In the genomic region with DNA sequence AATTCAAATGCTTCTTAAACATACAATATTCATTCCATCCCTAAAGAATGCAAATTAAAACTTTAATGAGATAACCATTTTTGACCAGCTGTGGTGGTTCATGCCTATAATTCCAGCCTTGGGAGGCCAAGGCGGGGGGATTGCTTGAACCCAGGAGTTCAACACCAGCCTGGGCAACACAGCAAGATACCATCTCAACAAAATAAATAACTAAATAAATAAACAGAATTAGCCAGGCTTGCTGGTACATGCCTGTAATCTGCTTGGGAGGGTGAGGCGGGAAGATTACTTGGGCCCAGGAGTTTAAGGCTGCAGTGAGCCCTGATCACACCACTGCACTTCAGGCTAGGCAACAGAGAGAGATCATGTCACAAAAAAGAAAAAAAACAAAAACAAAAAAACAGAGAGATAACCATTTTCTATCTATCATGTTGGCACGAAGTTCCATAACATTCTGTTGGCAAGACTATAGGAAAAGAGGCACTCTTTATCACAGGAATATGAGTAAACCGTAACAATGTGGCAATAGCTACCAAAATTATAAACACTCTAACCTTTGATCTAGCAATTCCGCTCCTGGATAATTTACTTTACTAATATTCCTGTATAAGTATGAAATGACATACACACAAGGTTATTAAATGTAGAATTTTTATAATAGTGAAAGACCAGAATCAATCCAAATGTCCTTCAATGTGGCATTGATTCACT, we compare ENCODE assay signal across 1 cellular context.
A peak's percentile ranks its signal among the peaks of the same experiment; 100 is the strongest.
TF ChIP-seq lines count a peak whose summit lies in the region.

No MANE protein-coding gene starts in this region.

TF ChIP-seq in HEK293, 187 proteins besides CTCF, POLR2A, EP300 and RAD21 (continued from another document):
- TF ChIP-seq, protein P1, sequence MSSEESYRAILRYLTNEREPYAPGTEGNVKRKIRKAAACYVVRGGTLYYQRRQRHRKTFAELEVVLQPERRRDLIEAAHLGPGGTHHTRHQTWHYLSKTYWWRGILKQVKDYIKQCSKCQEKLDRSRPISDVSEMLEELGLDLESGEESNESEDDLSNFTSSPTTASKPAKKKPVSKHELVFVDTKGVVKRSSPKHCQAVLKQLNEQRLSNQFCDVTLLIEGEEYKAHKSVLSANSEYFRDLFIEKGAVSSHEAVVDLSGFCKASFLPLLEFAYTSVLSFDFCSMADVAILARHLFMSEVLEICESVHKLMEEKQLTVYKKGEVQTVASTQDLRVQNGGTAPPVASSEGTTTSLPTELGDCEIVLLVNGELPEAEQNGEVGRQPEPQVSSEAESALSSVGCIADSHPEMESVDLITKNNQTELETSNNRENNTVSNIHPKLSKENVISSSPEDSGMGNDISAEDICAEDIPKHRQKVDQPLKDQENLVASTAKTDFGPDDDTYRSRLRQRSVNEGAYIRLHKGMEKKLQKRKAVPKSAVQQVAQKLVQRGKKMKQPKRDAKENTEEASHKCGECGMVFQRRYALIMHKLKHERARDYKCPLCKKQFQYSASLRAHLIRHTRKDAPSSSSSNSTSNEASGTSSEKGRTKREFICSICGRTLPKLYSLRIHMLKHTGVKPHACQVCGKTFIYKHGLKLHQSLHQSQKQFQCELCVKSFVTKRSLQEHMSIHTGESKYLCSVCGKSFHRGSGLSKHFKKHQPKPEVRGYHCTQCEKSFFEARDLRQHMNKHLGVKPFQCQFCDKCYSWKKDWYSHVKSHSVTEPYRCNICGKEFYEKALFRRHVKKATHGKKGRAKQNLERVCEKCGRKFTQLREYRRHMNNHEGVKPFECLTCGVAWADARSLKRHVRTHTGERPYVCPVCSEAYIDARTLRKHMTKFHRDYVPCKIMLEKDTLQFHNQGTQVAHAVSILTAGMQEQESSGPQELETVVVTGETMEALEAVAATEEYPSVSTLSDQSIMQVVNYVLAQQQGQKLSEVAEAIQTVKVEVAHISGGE (tag by site-specific recombination; conservative IDR thresholded peaks at IDR 0.05; ENCODE audit: low read depth): no peak
- TF ChIP-seq ZNF239 (tag by site-specific recombination; IDR thresholded peaks at IDR 0.05) (no peak), SP7 (tag by site-specific recombination; IDR thresholded peaks at IDR 0.05) (no peak), ZNF837 (tag by site-specific recombination; IDR thresholded peaks at IDR 0.05) (no peak), BCL11A (tag by site-specific recombination; IDR thresholded peaks at IDR 0.05; ENCODE audit: low read depth) (no peak), ZNF391 (tag by site-specific recombination; IDR thresholded peaks at IDR 0.05; ENCODE audit: borderline replicate concordance, low read depth) (no peak), ZNF658 (tag by site-specific recombination; IDR thresholded peaks at IDR 0.05) (no peak), YY1 (tag by site-specific recombination; IDR thresholded peaks at IDR 0.05) (no peak), GLIS1 (tag by site-specific recombination; IDR thresholded peaks at IDR 0.05) (peak; percentile 77), REPIN1 (tag by site-specific recombination; IDR thresholded peaks at IDR 0.05; ENCODE audit: low read depth) (no peak), KLF1 (tag by site-specific recombination; IDR thresholded peaks at IDR 0.05) (no peak), ZNF112 (tag by site-specific recombination; IDR thresholded peaks at IDR 0.05) (no peak)
